In the genomic region with DNA sequence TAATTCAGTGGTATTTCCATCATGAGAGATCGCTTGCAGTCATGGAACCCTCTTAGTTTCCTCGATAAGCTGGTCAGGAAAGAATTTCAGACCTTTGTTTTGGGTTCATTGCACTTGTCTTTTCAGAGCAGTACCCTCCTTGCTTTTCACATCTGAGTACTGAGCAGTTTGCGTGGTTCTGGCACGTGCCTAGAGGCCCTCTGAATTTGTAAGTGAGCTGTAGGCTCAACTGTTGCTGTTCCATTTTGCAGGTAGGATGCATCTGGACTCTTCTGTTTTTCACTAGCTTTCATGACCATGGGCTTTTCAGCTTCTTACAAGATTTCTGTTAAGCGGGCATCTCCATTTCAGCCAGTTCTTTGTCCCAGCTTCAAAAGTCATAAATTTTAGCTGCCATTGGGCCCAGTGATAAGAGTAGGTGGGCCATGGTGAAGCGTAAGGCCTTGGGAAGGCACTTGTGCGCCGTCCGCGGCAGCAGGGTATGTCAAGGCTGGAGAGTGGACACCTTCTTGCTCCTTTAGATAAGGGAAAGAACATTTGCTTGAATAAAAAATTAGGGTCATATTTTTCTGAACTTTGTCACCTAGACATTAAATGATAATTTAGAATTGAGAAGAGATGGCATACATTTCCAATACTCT, we compare ENCODE assay signal across 19 cellular contexts. TPM values are rescaled to one million over a fixed set of nuclear protein-coding genes. Genes with fewer than 3 reads are reported as not detected.
DNase-seq lines count a peak whose midpoint lies in the region; ATAC-seq and TF ChIP-seq lines count a peak whose summit lies in the region.
"Had no signal": no experiment of that assay in that cellular context is flagged by ENCODE, and none has a peak within 500 bp of the region (broad histone marks: within the 10 kb centered on the region; RNA-seq: fewer than 3 reads in every experiment).

No MANE protein-coding gene starts in this region.

- H3K4me3 Mint-ChIP-seq in activated naive CD4-positive, alpha-beta T cell treated with anti-CD3 and anti-CD28 coated beads, Interleukin-2, amount 50 U/mL, for 24 hours, result no peak overlapping the region
- H3K4me3 Mint-ChIP-seq in IgD-negative memory B cell, result peak overlapping the region; percentile 50 to 84 (median 64)
- H3K4me3 Mint-ChIP-seq in activated naive CD8-positive, alpha-beta T cell treated with anti-CD3 and anti-CD28 coated beads, Interleukin-2, amount 50 U/mL, for 24 hours, result no peak overlapping the region
- no peak overlapping the region for H3K4me3 Mint-ChIP-seq in stimulated activated naive B cell treated with anti-CD40 and anti-IgM and Interleukin-4, amounts not matched to agents 10 μg/mL and 1 μg/mL and 100 μg/mL, for 72 hours

- peak overlapping the region; percentile 98 for H3K27ac Mint-ChIP-seq in activated naive CD4-positive, alpha-beta T cell treated with anti-CD3 and anti-CD28 coated beads, Interleukin-2, amount 50 U/mL, for 24 hours
- H3K27ac Mint-ChIP-seq in IgD-negative memory B cell, result peak overlapping the region; percentile 79 to 100 (median 96)
- H3K27ac Mint-ChIP-seq in activated naive CD8-positive, alpha-beta T cell treated with anti-CD3 and anti-CD28 coated beads, Interleukin-2, amount 50 U/mL, for 24 hours, result peak overlapping the region; percentile 86
- H3K27ac Mint-ChIP-seq in stimulated activated naive B cell treated with anti-CD40 and anti-IgM and Interleukin-4, amounts not matched to agents 10 μg/mL and 1 μg/mL and 100 μg/mL, for 72 hours, result peak overlapping the region; percentile 89

- no peaks in the 10 kb centered on the region for H3K9me3 Mint-ChIP-seq in activated naive CD4-positive, alpha-beta T cell treated with anti-CD3 and anti-CD28 coated beads, Interleukin-2, amount 50 U/mL, for 24 hours
- no peaks in the 10 kb centered on the region for H3K9me3 Mint-ChIP-seq in IgD-negative memory B cell
- H3K9me3 Mint-ChIP-seq in activated naive CD8-positive, alpha-beta T cell treated with anti-CD3 and anti-CD28 coated beads, Interleukin-2, amount 50 U/mL, for 24 hours, result no peaks in the 10 kb centered on the region
- H3K9me3 Mint-ChIP-seq in stimulated activated naive B cell treated with anti-CD40 and anti-IgM and Interleukin-4, amounts not matched to agents 10 μg/mL and 1 μg/mL and 100 μg/mL, for 72 hours, result peaks cover 2 to 4% of the 10 kb centered on the region in 2 donors

- TF ChIP-seq CTCF in foreskin keratinocyte (conservative IDR thresholded peaks at IDR 0.05), result no peak

- H3K36me3 Mint-ChIP-seq in activated naive CD4-positive, alpha-beta T cell treated with anti-CD3 and anti-CD28 coated beads, Interleukin-2, amount 50 U/mL, for 24 hours, result peaks cover 6% of the 10 kb centered on the region
- H3K36me3 Mint-ChIP-seq in IgD-negative memory B cell, result peaks cover 2% of the 10 kb centered on the region
- peaks cover 14% of the 10 kb centered on the region for H3K36me3 Mint-ChIP-seq in activated naive CD8-positive, alpha-beta T cell treated with anti-CD3 and anti-CD28 coated beads, Interleukin-2, amount 50 U/mL, for 24 hours (ENCODE audit: low read depth)
- peaks cover 16 to 30% of the 10 kb centered on the region in 2 donors for H3K36me3 Mint-ChIP-seq in stimulated activated naive B cell treated with anti-CD40 and anti-IgM and Interleukin-4, amounts not matched to agents 10 μg/mL and 1 μg/mL and 100 μg/mL, for 72 hours

- no peaks in the 10 kb centered on the region for H3K27me3 ChIP-seq in foreskin keratinocyte
- H3K27me3 ChIP-seq: body of pancreas, heart right ventricle, tibial artery had no signal

- no peaks in the 10 kb centered on the region for H3K4me1 ChIP-seq in foreskin keratinocyte

- peaks cover 79% of the 10 kb centered on the region for H3K4me1 Mint-ChIP-seq in activated naive CD4-positive, alpha-beta T cell treated with anti-CD3 and anti-CD28 coated beads, Interleukin-2, amount 50 U/mL, for 24 hours
- H3K4me1 Mint-ChIP-seq in IgD-negative memory B cell, result peaks cover 61 to 69% (median 63%) of the 10 kb centered on the region in 3 donors
- H3K4me1 Mint-ChIP-seq in activated naive CD8-positive, alpha-beta T cell treated with anti-CD3 and anti-CD28 coated beads, Interleukin-2, amount 50 U/mL, for 24 hours, result peaks cover 81% of the 10 kb centered on the region
- peaks cover 49 to 77% of the 10 kb centered on the region in 2 donors for H3K4me1 Mint-ChIP-seq in stimulated activated naive B cell treated with anti-CD40 and anti-IgM and Interleukin-4, amounts not matched to agents 10 μg/mL and 1 μg/mL and 100 μg/mL, for 72 hours

- ATAC-seq in activated naive CD8-positive, alpha-beta T cell treated with anti-CD3 and anti-CD28 coated beads, Interleukin-2, amount 50 U/mL, for 24 hours, result no peak
- no peak for ATAC-seq in stimulated activated naive B cell treated with anti-CD40 and anti-IgM and Interleukin-4, amounts not matched to agents 10 μg/mL and 1 μg/mL and 100 μg/mL, for 72 hours (replicated peaks)
- no peak for ATAC-seq in foreskin keratinocyte
- ATAC-seq: body of pancreas, heart right ventricle, SK-N-SH treated with all-trans-retinoic acid at 6 μM for 48 hours had no signal

- DNase-seq in activated naive CD4-positive, alpha-beta T cell (lab: John Stamatoyannopoulos, UW), result no peak
- DNase-seq in activated naive CD8-positive, alpha-beta T cell treated with anti-CD3 and anti-CD28 coated beads, Interleukin-2, amount 50 U/mL, for 24 hours, result no peak
- DNase-seq in stimulated activated naive B cell treated with anti-CD40 and anti-IgM and Interleukin-4, amounts not matched to agents 10 μg/mL and 1 μg/mL and 100 μg/mL, for 72 hours, result no peak
- no peak for DNase-seq in foreskin keratinocyte
- DNase-seq in GM03348 (ENCODE audit: low spot score), result no peak
- DNase-seq in NCI-H2171 treated with DMSO at 0.1 percent for 48 hours (lab: John Stamatoyannopoulos, UW), result no peak
- DNase-seq: activated naive CD4-positive, alpha-beta T cell treated with Interleukin-2 at 50 U/mL for 16 hours; body of pancreas; GOT3; heart right ventricle; NCI-H1048; NCI-H2081 treated with DMSO at 0.1 percent for 48 hours; NK-92 treated with Interleukin-12 subunit alpha and Interleukin-12 subunit beta, amount 100 ng/mL, for 24 hours; nucleus accumbens; tibial artery had no signal

- H3K27ac ChIP-seq in foreskin keratinocyte, result no peak overlapping the region
- H3K27ac ChIP-seq: body of pancreas, RWPE1, tibial artery had no signal

- no peaks in the 10 kb centered on the region for H3K27me3 Mint-ChIP-seq in activated naive CD4-positive, alpha-beta T cell treated with anti-CD3 and anti-CD28 coated beads, Interleukin-2, amount 50 U/mL, for 24 hours
- no peaks in the 10 kb centered on the region for H3K27me3 Mint-ChIP-seq in IgD-negative memory B cell
- no peaks in the 10 kb centered on the region for H3K27me3 Mint-ChIP-seq in activated naive CD8-positive, alpha-beta T cell treated with anti-CD3 and anti-CD28 coated beads, Interleukin-2, amount 50 U/mL, for 24 hours
- no peaks in the 10 kb centered on the region for H3K27me3 Mint-ChIP-seq in stimulated activated naive B cell treated with anti-CD40 and anti-IgM and Interleukin-4, amounts not matched to agents 10 μg/mL and 1 μg/mL and 100 μg/mL, for 72 hours

RNA-seq across cellular contexts. Expression of a gene that starts 35.8 kb away (rescaled TPM):
- polyA plus RNA-seq in IgD-negative memory B cell, result 14.7 TPM
- 19.0 and 23.0 TPM in 2 replicates for total RNA-seq in foreskin keratinocyte
- polyA plus RNA-seq in foreskin keratinocyte, result 5.1 and 5.2 TPM in 2 replicates

Comparison
In these comparisons a context has a peak if more than half of its experiments do, and no peak if none do; other contexts are left out.
1. H3K4me3 Mint-ChIP-seq: peak in IgD-negative memory B cell (4 of 4); none in activated naive CD4-positive, alpha-beta T cell treated with anti-CD3 and anti-CD28 coated beads, Interleukin-2, amount 50 U/mL, for 24 hours (single experiment), activated naive CD8-positive, alpha-beta T cell treated with anti-CD3 and anti-CD28 coated beads, Interleukin-2, amount 50 U/mL, for 24 hours (single experiment) and stimulated activated naive B cell treated with anti-CD40 and anti-IgM and Interleukin-4, amounts not matched to agents 10 μg/mL and 1 μg/mL and 100 μg/mL, for 72 hours (0 of 2).
2. Peak in every context shown above with its lines, with median percentiles within 50 percentile points of each other: H3K27ac Mint-ChIP-seq.